ENCODE assay signal across 1 cellular context in the genomic region with DNA sequence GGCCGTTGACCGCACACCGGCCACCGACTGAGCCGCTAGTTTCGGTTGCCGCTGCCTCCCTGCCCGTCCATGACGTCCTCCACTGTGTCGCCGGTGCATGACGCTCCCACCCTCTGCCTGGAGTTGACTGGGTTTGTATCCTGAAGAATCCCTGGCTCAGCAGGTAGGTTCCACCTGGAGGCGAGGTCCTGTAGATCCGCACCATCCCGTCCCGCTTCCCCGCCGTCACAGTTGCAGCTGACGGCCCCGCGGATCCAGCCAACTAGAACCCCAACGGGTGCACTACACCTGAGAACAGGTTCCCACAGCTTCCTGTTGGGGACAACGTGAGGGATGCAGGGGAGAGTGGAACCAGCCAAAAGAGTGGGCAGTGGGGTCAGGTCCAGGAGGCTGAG.
A peak's percentile ranks its signal among the peaks of the same experiment; 100 is the strongest.
TF ChIP-seq lines count a peak whose summit lies in the region.

No MANE protein-coding gene starts in this region.

TF ChIP-seq in GM23338, 12 proteins besides CTCF, POLR2A, EP300 and RAD21 (continued from another document):
- TF ChIP-seq, protein P1, sequence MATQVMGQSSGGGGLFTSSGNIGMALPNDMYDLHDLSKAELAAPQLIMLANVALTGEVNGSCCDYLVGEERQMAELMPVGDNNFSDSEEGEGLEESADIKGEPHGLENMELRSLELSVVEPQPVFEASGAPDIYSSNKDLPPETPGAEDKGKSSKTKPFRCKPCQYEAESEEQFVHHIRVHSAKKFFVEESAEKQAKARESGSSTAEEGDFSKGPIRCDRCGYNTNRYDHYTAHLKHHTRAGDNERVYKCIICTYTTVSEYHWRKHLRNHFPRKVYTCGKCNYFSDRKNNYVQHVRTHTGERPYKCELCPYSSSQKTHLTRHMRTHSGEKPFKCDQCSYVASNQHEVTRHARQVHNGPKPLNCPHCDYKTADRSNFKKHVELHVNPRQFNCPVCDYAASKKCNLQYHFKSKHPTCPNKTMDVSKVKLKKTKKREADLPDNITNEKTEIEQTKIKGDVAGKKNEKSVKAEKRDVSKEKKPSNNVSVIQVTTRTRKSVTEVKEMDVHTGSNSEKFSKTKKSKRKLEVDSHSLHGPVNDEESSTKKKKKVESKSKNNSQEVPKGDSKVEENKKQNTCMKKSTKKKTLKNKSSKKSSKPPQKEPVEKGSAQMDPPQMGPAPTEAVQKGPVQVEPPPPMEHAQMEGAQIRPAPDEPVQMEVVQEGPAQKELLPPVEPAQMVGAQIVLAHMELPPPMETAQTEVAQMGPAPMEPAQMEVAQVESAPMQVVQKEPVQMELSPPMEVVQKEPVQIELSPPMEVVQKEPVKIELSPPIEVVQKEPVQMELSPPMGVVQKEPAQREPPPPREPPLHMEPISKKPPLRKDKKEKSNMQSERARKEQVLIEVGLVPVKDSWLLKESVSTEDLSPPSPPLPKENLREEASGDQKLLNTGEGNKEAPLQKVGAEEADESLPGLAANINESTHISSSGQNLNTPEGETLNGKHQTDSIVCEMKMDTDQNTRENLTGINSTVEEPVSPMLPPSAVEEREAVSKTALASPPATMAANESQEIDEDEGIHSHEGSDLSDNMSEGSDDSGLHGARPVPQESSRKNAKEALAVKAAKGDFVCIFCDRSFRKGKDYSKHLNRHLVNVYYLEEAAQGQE (IDR thresholded peaks at IDR 0.05; ENCODE audit: unreplicated experiment) = no peak
- TF ChIP-seq CREB1 (CRISPR knock-in tag; IDR thresholded peaks at IDR 0.05; ENCODE audit: low read depth) = peak; percentile 89
- no peak for TF ChIP-seq STAT1 (IDR thresholded peaks at IDR 0.05; ENCODE audit: unreplicated experiment)
